Comparison of ENCODE assay signal across 7 cellular contexts in the genomic region with DNA sequence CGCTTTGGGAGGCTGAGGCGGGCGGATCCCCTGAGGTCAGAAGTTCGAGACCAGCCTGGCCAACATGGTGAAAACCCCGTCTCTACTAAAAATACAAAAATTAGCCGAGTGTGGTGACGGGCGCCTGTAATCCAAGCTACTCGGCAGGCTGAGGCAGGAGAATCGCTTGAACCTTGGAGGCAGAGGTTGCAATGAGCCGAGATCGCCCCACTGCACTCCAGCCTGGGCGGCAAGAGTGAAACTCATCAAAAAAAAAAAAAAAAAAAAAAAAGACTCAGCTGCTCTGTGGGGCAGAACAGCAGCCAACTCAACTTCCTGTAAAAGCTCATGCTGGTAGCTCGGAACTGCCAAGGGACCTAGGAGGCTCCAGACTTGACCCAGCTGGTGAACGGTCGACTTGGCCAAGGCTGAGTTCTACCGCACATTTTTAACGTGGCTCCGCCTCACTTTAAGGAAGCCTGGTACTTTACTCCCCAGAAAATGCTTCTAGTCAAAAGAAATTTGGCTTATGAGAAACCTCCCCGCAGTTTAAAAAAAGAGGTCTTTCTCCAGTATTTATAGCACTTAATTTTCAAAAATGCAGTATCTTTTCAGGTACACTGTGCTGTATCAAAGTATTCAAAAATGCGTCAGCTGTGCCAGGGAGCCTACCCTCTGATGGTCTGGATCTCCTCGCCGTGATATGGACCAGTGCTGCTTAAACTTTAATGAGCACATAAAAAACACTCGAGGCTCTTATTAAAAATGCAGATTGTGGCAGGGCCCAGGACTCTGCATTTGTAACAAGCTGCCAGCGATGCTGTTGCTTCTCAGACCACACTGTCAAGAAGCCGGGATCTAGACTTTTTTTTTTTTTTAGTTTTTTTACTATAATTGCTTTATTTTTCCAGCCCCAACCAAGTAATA. TPM values are rescaled to one million over a fixed set of nuclear protein-coding genes. Genes with fewer than 3 reads are reported as not detected.
DNase-seq lines count a peak whose midpoint lies in the region; ATAC-seq and TF ChIP-seq lines count a peak whose summit lies in the region.

No MANE protein-coding gene starts in this region.

- peak overlapping the region; percentile 28 for H3K27ac ChIP-seq in Karpas-422 (ENCODE audit: low read length)
- peak overlapping the region; percentile 66 to 98 (median 94) for H3K27ac ChIP-seq in heart left ventricle
- peak overlapping the region; percentile 84 to 94 for H3K27ac ChIP-seq in prostate gland

- CTCF ChIA-PET in activated naive CD4-positive, alpha-beta T cell treated with anti-CD3 and anti-CD28 coated beads, Interleukin-2, amount 10 ng/mL, durations not matched to agents 7 days and 5 days (lab: Charles Lee), result interaction anchor here (0.6 to 2.1 kb wide), 4 partner anchors 9 to 24 kb away, joined by 3 to 7 read pairs (median 4); no protein-coding TSS in a partner anchor

- peak overlapping the region; percentile 57 for H3K4me2 ChIP-seq in Karpas-422 (ENCODE audit: low read depth, low read length, poor library complexity, severe bottlenecking)

- peaks cover 37% of the 10 kb centered on the region for H3K79me2 ChIP-seq in Karpas-422 (ENCODE audit: low read length)

- TF ChIP-seq POLR2A in heart left ventricle (IDR thresholded peaks at IDR 0.05) (no peak), prostate gland (IDR thresholded peaks at IDR 0.05) (no peak)

- H3K9me3 ChIP-seq in Karpas-422 (ENCODE audit: low read length), result peaks cover 5% of the 10 kb centered on the region; the same call in 1 of the 2 replicates
- H3K9me3 ChIP-seq in heart left ventricle, result no peaks in the 10 kb centered on the region
- H3K9me3 ChIP-seq in prostate gland, result no peaks in the 10 kb centered on the region

- 21 to 32% (median 23%) methylated on average over 26 of the region's 26 CpGs for WGBS in heart left ventricle, 4 donors
- 21% methylated on average over 26 of the region's 26 CpGs for WGBS in prostate gland

- H3K27me3 Mint-ChIP-seq in activated naive CD4-positive, alpha-beta T cell treated with anti-CD3 and anti-CD28 coated beads, Interleukin-2, amount 10 ng/mL, durations not matched to agents 7 days and 5 days, result peaks cover 4% of the 10 kb centered on the region

- H3K27ac Mint-ChIP-seq in activated naive CD4-positive, alpha-beta T cell treated with anti-CD3 and anti-CD28 coated beads, Interleukin-2, amount 10 ng/mL, durations not matched to agents 7 days and 5 days, result peak overlapping the region; percentile 98

- peak overlapping the region; percentile 65; the same call in 1 of the 2 replicates for H2AFZ ChIP-seq in Karpas-422 (ENCODE audit: low read length)

- H3K36me3 Mint-ChIP-seq in activated naive CD4-positive, alpha-beta T cell treated with anti-CD3 and anti-CD28 coated beads, Interleukin-2, amount 10 ng/mL, durations not matched to agents 7 days and 5 days, result peaks cover 17% of the 10 kb centered on the region

- H3K4me1 Mint-ChIP-seq in activated naive CD4-positive, alpha-beta T cell treated with anti-CD3 and anti-CD28 coated beads, Interleukin-2, amount 10 ng/mL, durations not matched to agents 7 days and 5 days, result peaks cover 56% of the 10 kb centered on the region

- H3K4me3 ChIP-seq in Karpas-422 (ENCODE audit: low read length), result peak overlapping the region; percentile 94
- H3K4me3 ChIP-seq in heart left ventricle, result peak overlapping the region; percentile 28 to 99 (median 93)
- H3K4me3 ChIP-seq in prostate gland, result peak overlapping the region; percentile 76 to 92

- DNase-seq in GM10266 (ENCODE audit: extremely low spot score) (peak; percentile 63), Karpas-422 (peak; percentile 83), heart left ventricle (peak in 3 of 5 donors; percentile 57 to 83 (median 75)), prostate gland (ENCODE audit: low spot score) (peak; percentile 28), NCI-H2107 treated with DMSO at 0.1 percent for 48 hours (lab: John Stamatoyannopoulos, UW; ENCODE audit: unreplicated experiment) (no peak)
- DNase-seq in activated naive CD4-positive, alpha-beta T cell treated with anti-CD3 and anti-CD28 coated beads, Interleukin-2, amount 10 ng/mL, durations not matched to agents 7 days and 5 days, result peak; percentile 60

- no peaks in the 10 kb centered on the region for H3K27me3 ChIP-seq in Karpas-422 (ENCODE audit: low read length)
- no peaks in the 10 kb centered on the region for H3K27me3 ChIP-seq in heart left ventricle
- no peaks in the 10 kb centered on the region for H3K27me3 ChIP-seq in prostate gland (replicated peaks; ENCODE audit: insufficient read depth)

- peak overlapping the region; percentile 81 for H3K9ac ChIP-seq in Karpas-422 (ENCODE audit: low read length)

- peaks cover 13% of the 10 kb centered on the region; the same call in 1 of the 2 replicates for H4K20me1 ChIP-seq in Karpas-422 (ENCODE audit: insufficient read depth, low read depth, low read length)

- no peak for TF ChIP-seq CTCF in GM10266 (IDR thresholded peaks at IDR 0.05; ENCODE audit: control insufficient read depth, insufficient read depth, low read depth, missing control alignments)
- TF ChIP-seq CTCF in heart left ventricle (IDR thresholded peaks at IDR 0.05), result no peak
- TF ChIP-seq CTCF in prostate gland (IDR thresholded peaks at IDR 0.05), result no peak

- intact Hi-C loops in heart left ventricle (cut with DNase I), result loop anchor here in 2 of 10 donors (2.0 to 5.0 kb wide), 2 partner anchors 71 kb away; a partner anchor contains a TSS
- intact Hi-C loops in prostate gland (cut with DNase I), result loop anchor here (5.0 kb wide), 1 partner anchor 71 kb away; a partner anchor contains a TSS

- H3K9me3 Mint-ChIP-seq in activated naive CD4-positive, alpha-beta T cell treated with anti-CD3 and anti-CD28 coated beads, Interleukin-2, amount 10 ng/mL, durations not matched to agents 7 days and 5 days, result peaks cover 7% of the 10 kb centered on the region

- H3K9me2 ChIP-seq in Karpas-422 (replicated peaks; ENCODE audit: insufficient read depth, low read length), result no peaks in the 10 kb centered on the region

- H3K4me1 ChIP-seq in Karpas-422 (ENCODE audit: low read length) (peaks cover 38% of the 10 kb centered on the region), heart left ventricle (peaks cover 18 to 48% (median 38%) of the 10 kb centered on the region in 12 donors), prostate gland (replicated peaks) (peaks cover 26% of the 10 kb centered on the region)

- ATAC-seq in heart left ventricle (peak in 3 of 4 donors; percentile 0 to 23 (median 9)), GM21825 (IDR thresholded peaks at IDR 0.05; ENCODE audit: unreplicated experiment) (no peak)

- no peaks in the 10 kb centered on the region for H3K36me3 ChIP-seq in Karpas-422 (ENCODE audit: insufficient read depth, low read length)
- H3K36me3 ChIP-seq in heart left ventricle, result no peaks in the 10 kb centered on the region
- H3K36me3 ChIP-seq in prostate gland, result no peaks in the 10 kb centered on the region

- peak overlapping the region; percentile 84 for H3K4me3 Mint-ChIP-seq in activated naive CD4-positive, alpha-beta T cell treated with anti-CD3 and anti-CD28 coated beads, Interleukin-2, amount 10 ng/mL, durations not matched to agents 7 days and 5 days

RNA-seq across cellular contexts. Expression of a gene that starts 1.2 kb away (rescaled TPM):
- 103 and 143 TPM in 2 replicates for total RNA-seq in Karpas-422 (2014; rRNA removed; shearing (Covaris generic); ENCODE audit: low replicate concordance)
- total RNA-seq in heart left ventricle, result 10 to 100 TPM; 11.3 to 40.9 (median 24.1) TPM
- 10 to 100 TPM; 16.5 to 26.9 TPM for polyA plus RNA-seq in heart left ventricle
- total RNA-seq in prostate gland, result 100 to 1,000 TPM; 182 to 247 TPM

RNA-seq across cellular contexts. Expression of a gene that starts 16.2 kb away (rescaled TPM):
- 30.7 and 39.5 TPM in 2 replicates for total RNA-seq in Karpas-422 (2014; rRNA removed; shearing (Covaris generic); ENCODE audit: low replicate concordance)
- total RNA-seq in heart left ventricle (10 to 100 TPM; 22.1 to 46.5 (median 25.7) TPM), prostate gland (10 to 100 TPM; 29.4 to 46.6 TPM)
- 10 to 100 TPM; 12.5 to 44.6 TPM for polyA plus RNA-seq in heart left ventricle

RNA-seq across cellular contexts. Expression of a gene that starts 16.4 kb away (rescaled TPM):
- 26.9 and 49.1 TPM in 2 replicates for total RNA-seq in Karpas-422 (2014; rRNA removed; shearing (Covaris generic); ENCODE audit: low replicate concordance)
- total RNA-seq in heart left ventricle, result 100 to 1,000 TPM in 7 of 9 donors, 10 to 100 TPM in 2; 64.7 to 143 (median 113) TPM
- polyA plus RNA-seq in heart left ventricle, result 100 to 1,000 TPM; 164 to 189 TPM
- total RNA-seq in prostate gland, result 100 to 1,000 TPM in 1 of 2 donors, 10 to 100 TPM in 1; 94.0 to 109 TPM

RNA-seq across cellular contexts. Expression of a gene that starts 29.8 kb away (rescaled TPM):
- not detected in 2 replicates for total RNA-seq in Karpas-422 (2014; rRNA removed; shearing (Covaris generic); ENCODE audit: low replicate concordance)
- total RNA-seq in heart left ventricle, result not detected
- not detected for polyA plus RNA-seq in heart left ventricle
- not detected for total RNA-seq in prostate gland

RNA-seq across cellular contexts. Expression of a gene that starts 38.1 kb away (rescaled TPM):
- total RNA-seq in Karpas-422 (2014; rRNA removed; shearing (Covaris generic); ENCODE audit: low replicate concordance), result not detected in 2 replicates
- total RNA-seq in heart left ventricle, result not detected
- polyA plus RNA-seq in heart left ventricle, result not detected
- total RNA-seq in prostate gland, result not detected

Comparison
In these comparisons a context has a peak if more than half of its experiments do, and no peak if none do; other contexts are left out.
1. H3K27ac ChIP-seq: peak in every context shown above with its lines; median percentile 94 in heart left ventricle; 89 in prostate gland; 28 in Karpas-422.